ENCODE assay signal across 19 cellular contexts in genomic region chr16:2167081-2167638, GRCh38.
"Had no signal": no experiment of that assay in that cellular context is flagged by ENCODE, and none has a peak within 500 bp of the region (broad histone marks: within the 10 kb centered on the region; RNA-seq: fewer than 3 reads in every experiment).

No MANE protein-coding gene starts in this region.

- H3K36me3 Mint-ChIP-seq: IgD-negative memory B cell had no signal

- ATAC-seq: K562 had no signal

- H3K9me3 ChIP-seq: SK-N-SH had no signal

- H3K9ac ChIP-seq: KMS-11, SK-N-SH had no signal

- H3K4me3 ChIP-seq: K562 had no signal

- H3K9me3 Mint-ChIP-seq: IgD-negative memory B cell had no signal

- H3K27me3 Mint-ChIP-seq: IgD-negative memory B cell had no signal

- H3K27ac ChIP-seq: KMS-11 had no signal

- H3K4me2 ChIP-seq: KMS-11, SK-N-SH had no signal

- H3K4me1 Mint-ChIP-seq: IgD-negative memory B cell had no signal

- H3K4me3 Mint-ChIP-seq: IgD-negative memory B cell had no signal

- DNase-seq: MV-4-11, NCI-H1048, NCI-H1105, NCI-H1417, NCI-H1436 treated with DMSO at 0.1 percent for 48 hours, NCI-H1694, NCI-H187 treated with DMSO at 0.1 percent for 48 hours, NCI-H2029 treated with DMSO at 0.1 percent for 48 hours, NCI-H2227 treated with DMSO at 0.1 percent for 48 hours, NCI-H524, NCI-H526 treated with DMSO at 0.1 percent for 48 hours, NCI-H774, RPMI8226, SHP77, SK-N-SH, SW 1271 had no signal
